16 cellular contexts compared by ENCODE assay signal in genomic region chr2:180991820-180992219, GRCh38. TPM values are rescaled to one million over a fixed set of nuclear protein-coding genes. Genes with fewer than 3 reads are reported as not detected.
DNase-seq lines count a peak whose midpoint lies in the region; ATAC-seq and TF ChIP-seq lines count a peak whose summit lies in the region.
"Had no signal": no experiment of that assay in that cellular context is flagged by ENCODE, and none has a peak within 500 bp of the region (broad histone marks: within the 10 kb centered on the region; RNA-seq: fewer than 3 reads in every experiment).

No MANE protein-coding gene starts in this region.

- H3K4me3 ChIP-seq in gastrocnemius medialis (no peak overlapping the region), H7 (ENCODE audit: insufficient read depth, low read depth, low read length) (no peak overlapping the region), trophoblast cell (ENCODE audit: low read depth, low read length) (no peak overlapping the region)
- H3K4me3 ChIP-seq: GM23248, PC-9 had no signal

- H3K27me3 ChIP-seq in gastrocnemius medialis (no peaks in the 10 kb centered on the region), H7 (ENCODE audit: control insufficient read depth, insufficient read depth, low read length) (no peaks in the 10 kb centered on the region), trophoblast cell (ENCODE audit: insufficient read depth, low read length) (no peaks in the 10 kb centered on the region)
- H3K27me3 ChIP-seq: BE2C had no signal

- H3K9me3 ChIP-seq in gastrocnemius medialis, result no peaks in the 10 kb centered on the region
- no peaks in the 10 kb centered on the region for H3K9me3 ChIP-seq in trophoblast cell (ENCODE audit: insufficient read depth, low read depth, low read length)
- H3K9me3 ChIP-seq: BE2C had no signal

- H4K91ac ChIP-seq in trophoblast cell (ENCODE audit: low read depth, low read length), result no peak overlapping the region

- H3K4me2 ChIP-seq in trophoblast cell (ENCODE audit: low read length), result no peak overlapping the region
- H3K4me2 ChIP-seq: PC-9 had no signal

- no peak overlapping the region for H4K8ac ChIP-seq in trophoblast cell (ENCODE audit: low read depth, low read length)

- intact Hi-C loops in gastrocnemius medialis (cut with DNase I; ENCODE audit: low total_unique reads), result no loop called here

- ATAC-seq in GM18517 (IDR thresholded peaks at IDR 0.05; ENCODE audit: unreplicated experiment) (peak; percentile 73), GM21360 (IDR thresholded peaks at IDR 0.05; ENCODE audit: unreplicated experiment) (peak; percentile 78), HG02884 (IDR thresholded peaks at IDR 0.05; ENCODE audit: unreplicated experiment) (peak; percentile 79), HG03558 (IDR thresholded peaks at IDR 0.05; ENCODE audit: extremely low read depth, unreplicated experiment) (peak; percentile 63), gastrocnemius medialis (no peak)
- ATAC-seq: sciatic nerve had no signal

- H2AFZ ChIP-seq in trophoblast cell (ENCODE audit: insufficient read depth, low read length, poor library complexity), result no peak overlapping the region
- H2AFZ ChIP-seq: GM23248, PC-9 had no signal

- no peak overlapping the region for H3K4ac ChIP-seq in trophoblast cell (ENCODE audit: low read depth, low read length)

- H2BK5ac ChIP-seq in trophoblast cell (ENCODE audit: low read depth, low read length, poor library complexity), result no peak overlapping the region

- no peaks in the 10 kb centered on the region for H3K36me3 ChIP-seq in gastrocnemius medialis
- no peaks in the 10 kb centered on the region for H3K36me3 ChIP-seq in H7 (replicated peaks; ENCODE audit: control insufficient read depth, insufficient read depth, low read length)
- peaks cover 0 to 4% of the 10 kb centered on the region in 2 experiments for H3K36me3 ChIP-seq in trophoblast cell (ENCODE audit: control insufficient read depth in 1 of 2, insufficient read depth in 2 of 2, low read length in 2 of 2)
- H3K36me3 ChIP-seq: BE2C had no signal

- no peak overlapping the region for H3K27ac ChIP-seq in gastrocnemius medialis
- H3K27ac ChIP-seq in trophoblast cell (ENCODE audit: low read depth, low read length), result no peak overlapping the region
- H3K27ac ChIP-seq: GM23248, PC-9 had no signal

- no peak overlapping the region for H2AK5ac ChIP-seq in trophoblast cell (ENCODE audit: low read length)

- in situ Hi-C loops in gastrocnemius medialis (cut with MboI; ENCODE audit: low sequenced_read_pairs in 4 of 4), result no loop called here

- peaks cover 43 to 67% of the 10 kb centered on the region in 2 donors for H3K4me1 ChIP-seq in gastrocnemius medialis
- H3K4me1 ChIP-seq in trophoblast cell (ENCODE audit: control insufficient read depth in 1 of 2, insufficient read depth in 2 of 2, low read length in 2 of 2), result no peaks in the 10 kb centered on the region
- H3K4me1 ChIP-seq: BE2C had no signal

- no peak for TF ChIP-seq CTCF in gastrocnemius medialis (IDR thresholded peaks at IDR 0.05 in 4 of 5, conservative IDR thresholded peaks at IDR 0.05 in 1 of 5)

- H3K9ac ChIP-seq in trophoblast cell (ENCODE audit: low read length), result no peak overlapping the region
- H3K9ac ChIP-seq: GM23248 had no signal

- no peak for DNase-seq in gastrocnemius medialis
- DNase-seq in middle frontal gyrus (ENCODE audit: extremely low spot score, low spot score), result no peak
- no peak for DNase-seq in H7
- no peak for DNase-seq in trophoblast cell
- DNase-seq: activated naive CD8-positive, alpha-beta T cell treated with anti-CD3 and anti-CD28 coated beads for 36 hours; BE2C; foreskin fibroblast; GM23248; Kasumi-1; naive B cell; PC-9 had no signal

- no CpG with 5 or more reads among the region's 4 CpGs for WGBS in trophoblast cell (ENCODE audit: extremely low coverage, insufficient coverage, insufficient read length)

- H4K12ac ChIP-seq in trophoblast cell (ENCODE audit: low read depth, low read length), result no peak overlapping the region

- H3K79me1 ChIP-seq in trophoblast cell (ENCODE audit: low read length), result no peaks in the 10 kb centered on the region

- no peak for TF ChIP-seq POLR2A in gastrocnemius medialis (IDR thresholded peaks at IDR 0.05)

- H2BK120ac ChIP-seq in trophoblast cell (ENCODE audit: insufficient read depth, low read length, poor library complexity), result no peak overlapping the region

- H3K18ac ChIP-seq in trophoblast cell (ENCODE audit: low read length), result no peak overlapping the region

- H3K14ac ChIP-seq in trophoblast cell (ENCODE audit: low read length), result no peak overlapping the region

- no peaks in the 10 kb centered on the region for H3K79me2 ChIP-seq in trophoblast cell (ENCODE audit: control insufficient read depth, insufficient read depth, low read length, poor library complexity)

- H2BK12ac ChIP-seq in trophoblast cell (ENCODE audit: low read length), result no peak overlapping the region

- H3K23ac ChIP-seq in trophoblast cell (ENCODE audit: low read length), result no peak overlapping the region

RNA-seq across cellular contexts. Expression of gene UBE2E3, which starts 11.4 kb away (rescaled TPM):
- total RNA-seq in gastrocnemius medialis, result 100 to 1,000 TPM in 1 of 4 donors, 10 to 100 TPM in 3; 84.0 to 120 (median 86.4) TPM
- total RNA-seq in H7 (2014; rRNA removed; shearing (Covaris generic)), result 107 and 114 TPM in 2 replicates
- 113 and 114 TPM in 2 replicates for polyA plus RNA-seq in trophoblast cell (2013)

Comparison
In these comparisons a context has a peak if more than half of its experiments do, and no peak if none do; other contexts are left out.
1. ATAC-seq: peak in GM18517 (single experiment), GM21360 (single experiment), HG02884 (single experiment) and HG03558 (single experiment); none in gastrocnemius medialis (0 of 2).